Comparison of ENCODE assay signal across 1 cellular context in the genomic region with DNA sequence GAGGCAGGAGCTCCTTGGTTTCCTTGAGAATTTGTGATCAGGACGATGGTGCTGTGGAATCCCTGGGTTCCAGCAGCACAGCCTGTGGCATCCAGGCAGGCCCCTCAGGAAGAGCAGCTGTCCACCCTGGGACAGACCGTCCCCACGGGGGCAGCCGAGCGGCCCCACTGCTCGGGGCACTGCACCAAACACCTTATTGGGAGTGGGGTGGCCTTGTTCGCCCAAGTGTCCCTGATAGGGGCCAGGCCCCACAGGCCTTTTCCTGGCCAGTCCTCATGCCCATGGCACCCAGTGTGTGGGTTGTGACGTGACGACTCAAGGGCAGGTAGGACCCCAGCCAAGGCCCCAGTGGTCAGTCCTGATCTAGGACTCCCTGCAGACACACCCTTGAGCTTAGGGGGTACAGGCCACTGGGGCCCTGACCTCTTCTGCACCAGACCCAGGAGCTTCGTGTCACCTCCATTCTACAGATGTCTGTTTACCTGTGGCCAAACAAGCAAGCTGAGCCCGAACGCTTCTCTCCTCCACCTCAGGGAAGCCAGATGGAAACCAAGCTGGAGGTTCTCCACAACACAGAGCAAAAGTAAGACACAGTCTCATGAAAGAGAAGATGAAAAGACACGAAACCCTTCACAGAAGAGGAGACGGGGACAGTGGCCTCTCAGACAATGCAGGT.
TF ChIP-seq lines count a peak whose summit lies in the region.

No MANE protein-coding gene starts in this region.

TF ChIP-seq in HepG2, 621 proteins besides CTCF, POLR2A, EP300 and RAD21:
- no peak for TF ChIP-seq ELF4 (CRISPR knock-in tag; IDR thresholded peaks at IDR 0.05; ENCODE audit: borderline replicate concordance)
- TF ChIP-seq, protein P1, sequence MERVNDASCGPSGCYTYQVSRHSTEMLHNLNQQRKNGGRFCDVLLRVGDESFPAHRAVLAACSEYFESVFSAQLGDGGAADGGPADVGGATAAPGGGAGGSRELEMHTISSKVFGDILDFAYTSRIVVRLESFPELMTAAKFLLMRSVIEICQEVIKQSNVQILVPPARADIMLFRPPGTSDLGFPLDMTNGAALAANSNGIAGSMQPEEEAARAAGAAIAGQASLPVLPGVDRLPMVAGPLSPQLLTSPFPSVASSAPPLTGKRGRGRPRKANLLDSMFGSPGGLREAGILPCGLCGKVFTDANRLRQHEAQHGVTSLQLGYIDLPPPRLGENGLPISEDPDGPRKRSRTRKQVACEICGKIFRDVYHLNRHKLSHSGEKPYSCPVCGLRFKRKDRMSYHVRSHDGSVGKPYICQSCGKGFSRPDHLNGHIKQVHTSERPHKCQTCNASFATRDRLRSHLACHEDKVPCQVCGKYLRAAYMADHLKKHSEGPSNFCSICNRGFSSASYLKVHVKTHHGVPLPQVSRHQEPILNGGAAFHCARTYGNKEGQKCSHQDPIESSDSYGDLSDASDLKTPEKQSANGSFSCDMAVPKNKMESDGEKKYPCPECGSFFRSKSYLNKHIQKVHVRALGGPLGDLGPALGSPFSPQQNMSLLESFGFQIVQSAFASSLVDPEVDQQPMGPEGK (CRISPR knock-in tag; IDR thresholded peaks at IDR 0.05), result no peak
- TF ChIP-seq POLR2AphosphoS5 (IDR thresholded peaks at IDR 0.05; ENCODE audit: low read depth, low read length), result no peak
- TF ChIP-seq, protein P2, sequence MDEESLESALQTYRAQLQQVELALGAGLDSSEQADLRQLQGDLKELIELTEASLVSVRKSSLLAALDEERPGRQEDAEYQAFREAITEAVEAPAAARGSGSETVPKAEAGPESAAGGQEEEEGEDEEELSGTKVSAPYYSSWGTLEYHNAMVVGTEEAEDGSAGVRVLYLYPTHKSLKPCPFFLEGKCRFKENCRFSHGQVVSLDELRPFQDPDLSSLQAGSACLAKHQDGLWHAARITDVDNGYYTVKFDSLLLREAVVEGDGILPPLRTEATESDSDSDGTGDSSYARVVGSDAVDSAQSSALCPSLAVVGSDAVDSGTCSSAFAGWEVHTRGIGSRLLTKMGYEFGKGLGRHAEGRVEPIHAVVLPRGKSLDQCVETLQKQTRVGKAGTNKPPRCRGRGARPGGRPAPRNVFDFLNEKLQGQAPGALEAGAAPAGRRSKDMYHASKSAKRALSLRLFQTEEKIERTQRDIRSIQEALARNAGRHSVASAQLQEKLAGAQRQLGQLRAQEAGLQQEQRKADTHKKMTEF (CRISPR knock-in tag; IDR thresholded peaks at IDR 0.05), result no peak
- no peak for TF ChIP-seq CAMTA2 (CRISPR knock-in tag; IDR thresholded peaks at IDR 0.05; ENCODE audit: borderline replicate concordance)
- TF ChIP-seq ZNF749 (CRISPR knock-in tag; IDR thresholded peaks at IDR 0.05; ENCODE audit: borderline replicate concordance), result no peak
- no peak for TF ChIP-seq NCOA1 (CRISPR knock-in tag; IDR thresholded peaks at IDR 0.05)
